9 cellular contexts compared by ENCODE assay signal in genomic region chr2:100427627-100428258, GRCh38. TPM values are rescaled to one million over a fixed set of nuclear protein-coding genes. Genes with fewer than 3 reads are reported as not detected.
A peak's percentile ranks its signal among the peaks of the same experiment; 100 is the strongest.
DNase-seq lines count a peak whose midpoint lies in the region.
"Had no signal": no experiment of that assay in that cellular context is flagged by ENCODE, and none has a peak within 500 bp of the region (broad histone marks: within the 10 kb centered on the region; RNA-seq: fewer than 3 reads in every experiment).

No MANE protein-coding gene starts in this region.

- H3K36me3 ChIP-seq in MG63 = no peaks in the 10 kb centered on the region

- 0 out of 2 replicates have a peak, but pooled peaks cover 3% of the 10 kb centered on the region for H3K9me3 ChIP-seq in MG63

- peak; percentile 48 for DNase-seq in GM03348 (ENCODE audit: low spot score)
- DNase-seq in MG63 = peak; percentile 29
- DNase-seq in activated CD4-positive, alpha-beta T cell treated with anti-CD3 and anti-CD28 coated beads for 4 hours = peak; percentile 65 to 75
- peak; percentile 52 for DNase-seq in cerebellum (ENCODE audit: low spot score)
- DNase-seq in medulla oblongata (ENCODE audit: extremely low spot score) = peak; percentile 80
- DNase-seq in stimulated activated CD8-positive, alpha-beta memory T cell treated with anti-CD3 and anti-CD28 coated beads, Interleukin-4, amount 100 ng/mL, for 4 hours (ENCODE audit: low read depth in 2 of 2, low spot score in 1 of 2) = peak; percentile 38 to 45
- DNase-seq in NCI-H510A treated with DMSO at 0.1 percent for 48 hours (lab: John Stamatoyannopoulos, UW) = no peak
- no peak for DNase-seq in NCI-H1105 (lab: John Stamatoyannopoulos, UW)

- H3K27me3 ChIP-seq in MG63 = no peaks in the 10 kb centered on the region

- H3K4me3 ChIP-seq in MG63 = no peak overlapping the region

RNA-seq across cellular contexts. Expression of gene CHST10, which starts 10.3 kb away (rescaled TPM):
- 21.7 and 40.4 TPM in 2 replicates for total RNA-seq in MG63 (2014; rRNA removed; shearing (Covaris generic); ENCODE audit: low replicate concordance)
- 26.9 TPM for total RNA-seq in cerebellum

RNA-seq across cellular contexts. Expression of gene NMS, which starts 42.5 kb away (rescaled TPM):
- not detected in 2 replicates for total RNA-seq in MG63 (2014; rRNA removed; shearing (Covaris generic); ENCODE audit: low replicate concordance)
- total RNA-seq in cerebellum = not detected
- total RNA-seq: activated CD8-positive, alpha-beta memory T cell treated with anti-CD3 and anti-CD28 coated beads for 36 hours had no signal

Comparison
In these comparisons a context has a peak if more than half of its experiments do, and no peak if none do; other contexts are left out.
1. DNase-seq: peak in GM03348 (single experiment), MG63 (single experiment), activated CD4-positive, alpha-beta T cell treated with anti-CD3 and anti-CD28 coated beads for 4 hours (2 of 2), cerebellum (single experiment), medulla oblongata (single experiment) and stimulated activated CD8-positive, alpha-beta memory T cell treated with anti-CD3 and anti-CD28 coated beads, Interleukin-4, amount 100 ng/mL, for 4 hours (2 of 2); none in NCI-H510A treated with DMSO at 0.1 percent for 48 hours (single experiment) and NCI-H1105 (single experiment).